5 cellular contexts compared by ENCODE assay signal in genomic region chr2:193250389-193250788, GRCh38.
"Had no signal": no experiment of that assay in that cellular context is flagged by ENCODE, and none has a peak within 500 bp of the region (broad histone marks: within the 10 kb centered on the region; RNA-seq: fewer than 3 reads in every experiment).

No MANE protein-coding gene starts in this region.

- H3K27ac ChIP-seq: HL-60 had no signal

- H3K4me3 ChIP-seq: GM23338 had no signal

- ATAC-seq: GM23338, HepG2 had no signal

- DNase-seq: H9, HCEC 1CT had no signal
